ENCODE assay signal across 20 cellular contexts in genomic region chr3:94967196-94967595, GRCh38.
"Had no signal": no experiment of that assay in that cellular context is flagged by ENCODE, and none has a peak within 500 bp of the region (broad histone marks: within the 10 kb centered on the region; RNA-seq: fewer than 3 reads in every experiment).

No MANE protein-coding gene starts in this region.

- H3K27me3 Mint-ChIP-seq: central memory CD8-positive, alpha-beta T cell; dendritic cell treated with granulocyte-macrophage colony-stimulating factor and Interleukin-4, amounts not matched to agents 40 ng/mL and 50 ng/mL, for 4 days; effector memory CD8-positive, alpha-beta T cell; naive B cell; type B pancreatic cell had no signal

- H3K4me1 Mint-ChIP-seq: central memory CD8-positive, alpha-beta T cell; naive B cell; nephron; stimulated activated effector memory CD8-positive, alpha-beta T cell treated with anti-CD3 and anti-CD28 coated beads, Interleukin-12 subunit alpha, Interleukin-12 subunit beta, amount 100 ng/mL, for 72 hours had no signal

- H3K27ac ChIP-seq: left lung, suprapubic skin, thyroid gland had no signal

- H3K4me3 ChIP-seq: left lung, lung, suprapubic skin, thyroid gland had no signal

- H3K9me3 ChIP-seq: left lung, suprapubic skin, thyroid gland had no signal

- DNase-seq: effector memory CD8-positive, alpha-beta T cell; foreskin melanocyte; head of caudate nucleus; islet precursor cell; left lung; mesenchymal stem cell; naive B cell; posterior cingulate gyrus; right cardiac atrium; stimulated activated CD4-positive, alpha-beta T cell treated with anti-CD3 and anti-CD28 coated beads, Interleukin-4, amount 100 ng/mL, for 1 hour; stimulated activated CD8-positive, alpha-beta memory T cell treated with anti-CD3 and anti-CD28 coated beads, Interleukin-4, amount 100 ng/mL, for 48 hours; stimulated activated naive CD8-positive, alpha-beta T cell treated with anti-CD3 and anti-CD28 coated beads, Interleukin-15, Interleukin-2, amounts not matched to agents 100 U/mL and 50 U/mL, for 24 hours; thyroid gland had no signal

- H3K27me3 ChIP-seq: suprapubic skin, thyroid gland had no signal

- H3K36me3 Mint-ChIP-seq: naive B cell; stimulated activated effector memory CD8-positive, alpha-beta T cell treated with anti-CD3 and anti-CD28 coated beads, Interleukin-12 subunit alpha, Interleukin-12 subunit beta, amount 100 ng/mL, for 72 hours; type B pancreatic cell had no signal

- ATAC-seq: effector memory CD8-positive, alpha-beta T cell; left lung; stimulated activated effector memory CD8-positive, alpha-beta T cell treated with anti-CD3 and anti-CD28 coated beads, Interleukin-12 subunit alpha, Interleukin-12 subunit beta, amount 100 ng/mL, for 72 hours; stimulated activated naive CD8-positive, alpha-beta T cell treated with anti-CD3 and anti-CD28 coated beads, Interleukin-15, Interleukin-2, amounts not matched to agents 100 U/mL and 50 U/mL, for 24 hours had no signal

- H3K27ac Mint-ChIP-seq: dendritic cell treated with granulocyte-macrophage colony-stimulating factor and Interleukin-4, amounts not matched to agents 40 ng/mL and 50 ng/mL, for 4 days; effector memory CD8-positive, alpha-beta T cell; naive B cell; nephron; stimulated activated effector memory CD8-positive, alpha-beta T cell treated with anti-CD3 and anti-CD28 coated beads, Interleukin-12 subunit alpha, Interleukin-12 subunit beta, amount 100 ng/mL, for 72 hours; type B pancreatic cell had no signal

- H3K9me3 Mint-ChIP-seq: type B pancreatic cell had no signal

- H3K4me1 ChIP-seq: left lung, suprapubic skin, thyroid gland had no signal

- H3K4me3 Mint-ChIP-seq: central memory CD8-positive, alpha-beta T cell; dendritic cell treated with granulocyte-macrophage colony-stimulating factor and Interleukin-4, amounts not matched to agents 40 ng/mL and 50 ng/mL, for 4 days; effector memory CD8-positive, alpha-beta T cell; naive B cell; nephron; stimulated activated effector memory CD8-positive, alpha-beta T cell treated with anti-CD3 and anti-CD28 coated beads, Interleukin-12 subunit alpha, Interleukin-12 subunit beta, amount 100 ng/mL, for 72 hours; type B pancreatic cell had no signal

- H3K36me3 ChIP-seq: left lung, suprapubic skin, thyroid gland had no signal
